ENCODE assay signal across 19 cellular contexts in the genomic region with DNA sequence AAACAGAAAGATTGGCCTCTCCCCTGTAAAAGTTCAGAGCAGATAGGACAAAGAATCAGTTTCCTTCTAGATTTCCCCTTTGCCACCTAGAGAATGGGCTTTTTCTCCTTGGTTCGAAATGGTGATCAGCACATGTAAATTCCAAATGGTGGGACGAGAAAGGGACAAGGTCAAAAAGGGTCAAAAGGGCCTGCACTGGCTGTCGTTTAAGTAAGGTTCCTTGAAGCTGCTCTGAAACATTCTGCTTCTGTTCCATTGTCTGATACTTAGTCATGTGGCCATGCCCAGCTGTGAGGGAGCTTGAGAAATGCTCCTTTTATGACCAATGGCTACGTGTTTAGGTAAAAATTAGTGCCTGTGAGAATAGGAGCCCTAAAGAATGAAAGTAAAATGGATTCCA.
DNase-seq lines count a peak whose midpoint lies in the region; ATAC-seq and TF ChIP-seq lines count a peak whose summit lies in the region.
"Had no signal": no experiment of that assay in that cellular context is flagged by ENCODE, and none has a peak within 500 bp of the region (broad histone marks: within the 10 kb centered on the region; RNA-seq: fewer than 3 reads in every experiment).

No MANE protein-coding gene starts in this region.

- TF ChIP-seq CTCF in MM.1S (IDR thresholded peaks at IDR 0.05; ENCODE audit: low read length) (no peak), endodermal cell (conservative IDR thresholded peaks at IDR 0.05) (no peak), right lobe of liver (IDR thresholded peaks at IDR 0.05) (no peak)

- TF ChIP-seq POLR2A in right lobe of liver (IDR thresholded peaks at IDR 0.05) = no peak

- H3K4me3 ChIP-seq in HAP-1 = no peak overlapping the region
- no peak overlapping the region for H3K4me3 ChIP-seq in MM.1S (ENCODE audit: low read length)
- H3K4me3 ChIP-seq in endodermal cell (ENCODE audit: low read length) = no peak overlapping the region
- no peak overlapping the region for H3K4me3 ChIP-seq in neuronal stem cell (ENCODE audit: low read length in 2 of 2)
- H3K4me3 ChIP-seq in right lobe of liver = no peak overlapping the region

- no peaks in the 10 kb centered on the region for H3K36me3 ChIP-seq in HAP-1 (replicated peaks)
- no peaks in the 10 kb centered on the region for H3K36me3 ChIP-seq in MM.1S (replicated peaks; ENCODE audit: insufficient read depth, low read length)
- H3K36me3 ChIP-seq in endodermal cell (ENCODE audit: control insufficient read depth, insufficient read depth, low read length) = no peaks in the 10 kb centered on the region
- no peaks in the 10 kb centered on the region for H3K36me3 ChIP-seq in neuronal stem cell (replicated peaks in 1 of 2; ENCODE audit: control insufficient read depth in 2 of 2, insufficient read depth in 2 of 2, low read length in 2 of 2)
- no peaks in the 10 kb centered on the region for H3K36me3 ChIP-seq in right lobe of liver

- H3K9me2 ChIP-seq in MM.1S (replicated peaks; ENCODE audit: insufficient read depth, low read length) = no peaks in the 10 kb centered on the region

- no peak overlapping the region for H3K18ac ChIP-seq in neuronal stem cell (ENCODE audit: low read length)

- no peak overlapping the region for H3K4me3 Mint-ChIP-seq in endodermal cell
- H3K4me3 Mint-ChIP-seq: CD4-positive, CD25-positive, alpha-beta regulatory T cell had no signal

- no peak overlapping the region for H2BK12ac ChIP-seq in neuronal stem cell (ENCODE audit: low read length)

- DNase-seq in HAP-1 (ENCODE audit: low spot score in 2 of 2) (peak; percentile 37 to 38), MM.1S (no peak), endodermal cell (no peak), neuronal stem cell (ENCODE audit: low spot score) (peak; percentile 82), AML-193 (lab: John Stamatoyannopoulos, UW) (no peak), right lobe of liver (no peak)
- DNase-seq: CD4-positive, CD25-positive, alpha-beta regulatory T cell; DMS79; GOT3; KG1; MV-4-11; NCI-H1105 treated with DMSO at 0.1 percent for 48 hours; NCI-H2029 treated with DMSO at 0.1 percent for 48 hours; NCI-H226; NCI-H510A treated with DMSO at 0.1 percent for 48 hours; NCI-H748 treated with DMSO at 0.1 percent for 48 hours; NK-92 treated with Interleukin-12 subunit alpha and Interleukin-12 subunit beta, amount 100 ng/mL, for 24 hours; SIG-M5 had no signal

- no peak for ATAC-seq in right lobe of liver
- no peak for ATAC-seq in HG03175 (IDR thresholded peaks at IDR 0.05; ENCODE audit: unreplicated experiment)

- H3K4me1 Mint-ChIP-seq in endodermal cell = no peaks in the 10 kb centered on the region
- H3K4me1 Mint-ChIP-seq: CD4-positive, CD25-positive, alpha-beta regulatory T cell had no signal

- H3K4me2 ChIP-seq in MM.1S (ENCODE audit: low read depth, low read length) (no peak overlapping the region), neuronal stem cell (ENCODE audit: insufficient read depth, low read length, poor library complexity, severe bottlenecking) (no peak overlapping the region)

- peaks cover 19% of the 10 kb centered on the region for H3K4me1 ChIP-seq in HAP-1
- H3K4me1 ChIP-seq in MM.1S (ENCODE audit: low read length) = no peaks in the 10 kb centered on the region
- no peaks in the 10 kb centered on the region for H3K4me1 ChIP-seq in endodermal cell (ENCODE audit: control insufficient read depth, insufficient read depth, low read length)
- peaks cover 13 to 27% of the 10 kb centered on the region in 2 donors for H3K4me1 ChIP-seq in neuronal stem cell (ENCODE audit: control insufficient read depth in 2 of 2, insufficient read depth in 1 of 2, low read depth in 1 of 2, low read length in 2 of 2)
- no peaks in the 10 kb centered on the region for H3K4me1 ChIP-seq in right lobe of liver

- H2BK15ac ChIP-seq in neuronal stem cell (ENCODE audit: low read length) = no peak overlapping the region

- H3K4ac ChIP-seq in neuronal stem cell (ENCODE audit: low read length) = no peak overlapping the region

- no peak overlapping the region for H2AK5ac ChIP-seq in neuronal stem cell (ENCODE audit: low read depth, low read length)

- 49 to 87% methylated on average over 4 of the region's 4 CpGs for WGBS in endodermal cell (ENCODE audit: insufficient coverage in 1 of 2, insufficient read length in 1 of 2), 2 experiments
- WGBS in neuronal stem cell (ENCODE audit: extremely low coverage in 2 of 2, insufficient read length in 2 of 2, insufficient replicate concordance in 1 of 2), 2 donors = no CpG with 5 or more reads among the region's 4 CpGs
- WGBS in right lobe of liver (ENCODE audit: insufficient coverage, low coverage, low lambda C conversion rate, missing lambda C conversion rate) = 52% methylated on average over 4 of the region's 4 CpGs

- H2BK5ac ChIP-seq in neuronal stem cell (ENCODE audit: low read length) = no peak overlapping the region

- H3K9me3 Mint-ChIP-seq in endodermal cell = peaks cover 33% of the 10 kb centered on the region

- H3K27ac ChIP-seq in MM.1S (ENCODE audit: low read length) (no peak overlapping the region), endodermal cell (ENCODE audit: low read depth, low read length) (peak overlapping the region; percentile 88), neuronal stem cell (replicated peaks; ENCODE audit: low read length) (peak overlapping the region; percentile 76), right lobe of liver (no peak overlapping the region)

- intact Hi-C loops in right lobe of liver (cut with DNase I) = no loop called here

- H3K27me3 ChIP-seq in HAP-1 (ENCODE audit: low read depth) (no peaks in the 10 kb centered on the region), MM.1S (replicated peaks; ENCODE audit: insufficient read depth, low read length) (no peaks in the 10 kb centered on the region), endodermal cell (ENCODE audit: control insufficient read depth, insufficient read depth, low read length, poor library complexity, severe bottlenecking) (no peaks in the 10 kb centered on the region), neuronal stem cell (ENCODE audit: control insufficient read depth in 3 of 3, insufficient read depth in 3 of 3, low read depth in 1 of 3, low read length in 3 of 3) (no peaks in the 10 kb centered on the region), right lobe of liver (no peaks in the 10 kb centered on the region)

- 0 out of 2 replicates have a peak overlapping the region, but pooled peaks have one; percentile 6 for H2AFZ ChIP-seq in MM.1S (ENCODE audit: low read length)
- H2AFZ ChIP-seq in neuronal stem cell (ENCODE audit: low read length) = no peak overlapping the region

- no peaks in the 10 kb centered on the region for H3K79me1 ChIP-seq in neuronal stem cell (ENCODE audit: low read depth, low read length)

- no peaks in the 10 kb centered on the region for H3K27me3 Mint-ChIP-seq in endodermal cell (ENCODE audit: insufficient read depth)

- no peak overlapping the region for H2BK120ac ChIP-seq in neuronal stem cell (ENCODE audit: low read depth, low read length)

- H3K9ac ChIP-seq in MM.1S (ENCODE audit: low read length) (no peak overlapping the region), endodermal cell (ENCODE audit: extremely low read depth, low read length, poor library complexity, severe bottlenecking) (no peak overlapping the region), neuronal stem cell (ENCODE audit: low read depth, low read length, poor library complexity) (no peak overlapping the region)

- no peak overlapping the region for H4K91ac ChIP-seq in neuronal stem cell (ENCODE audit: low read depth, low read length, poor library complexity)

- no peaks in the 10 kb centered on the region for H4K20me1 ChIP-seq in MM.1S (ENCODE audit: insufficient read depth, low read length)

- H3K9me3 ChIP-seq in HAP-1 (peaks cover 9% of the 10 kb centered on the region), MM.1S (replicated peaks; ENCODE audit: insufficient read depth, low read length) (no peaks in the 10 kb centered on the region), endodermal cell (ENCODE audit: control insufficient read depth, low read length) (peaks cover 35% of the 10 kb centered on the region), neuronal stem cell (replicated peaks in 1 of 2; ENCODE audit: control insufficient read depth in 2 of 2, insufficient read depth in 1 of 2, low read depth in 1 of 2, low read length in 2 of 2) (peaks cover 4 to 29% of the 10 kb centered on the region in 2 donors), right lobe of liver (no peaks in the 10 kb centered on the region)

- H3F3A ChIP-seq in MM.1S (ENCODE audit: insufficient read depth, low read length) = no peaks in the 10 kb centered on the region

- no peak overlapping the region for H3K14ac ChIP-seq in neuronal stem cell (ENCODE audit: low read length)

- H3K79me2 ChIP-seq in MM.1S (ENCODE audit: low read length) = no peaks in the 10 kb centered on the region

- in situ Hi-C loops in HAP-1 (cut with MboI; ENCODE audit: low sequenced_read_pairs) = no loop called here

- peaks cover 22% of the 10 kb centered on the region for H3K36me3 Mint-ChIP-seq in endodermal cell (ENCODE audit: low read depth)
- H3K36me3 Mint-ChIP-seq: CD4-positive, CD25-positive, alpha-beta regulatory T cell had no signal

- no peak overlapping the region for H3K27ac Mint-ChIP-seq in endodermal cell
- H3K27ac Mint-ChIP-seq: CD4-positive, CD25-positive, alpha-beta regulatory T cell had no signal

- H3K23ac ChIP-seq in neuronal stem cell (ENCODE audit: low read depth, low read length, poor library complexity) = no peak overlapping the region

- no peak overlapping the region for H4K8ac ChIP-seq in neuronal stem cell (ENCODE audit: low read depth, low read length)

Comparison
In these comparisons a context has a peak if more than half of its experiments do, and no peak if none do; other contexts are left out.
1. DNase-seq: peak in HAP-1 (2 of 2) and neuronal stem cell (single experiment); none in MM.1S (single experiment), endodermal cell (single experiment), AML-193 (0 of 2) and right lobe of liver (0 of 3).
2. H3K27ac ChIP-seq: peak in endodermal cell (single experiment) and neuronal stem cell (single experiment); none in MM.1S (single experiment) and right lobe of liver (0 of 3).